Comparison of ENCODE assay signal across 19 cellular contexts in the genomic region with DNA sequence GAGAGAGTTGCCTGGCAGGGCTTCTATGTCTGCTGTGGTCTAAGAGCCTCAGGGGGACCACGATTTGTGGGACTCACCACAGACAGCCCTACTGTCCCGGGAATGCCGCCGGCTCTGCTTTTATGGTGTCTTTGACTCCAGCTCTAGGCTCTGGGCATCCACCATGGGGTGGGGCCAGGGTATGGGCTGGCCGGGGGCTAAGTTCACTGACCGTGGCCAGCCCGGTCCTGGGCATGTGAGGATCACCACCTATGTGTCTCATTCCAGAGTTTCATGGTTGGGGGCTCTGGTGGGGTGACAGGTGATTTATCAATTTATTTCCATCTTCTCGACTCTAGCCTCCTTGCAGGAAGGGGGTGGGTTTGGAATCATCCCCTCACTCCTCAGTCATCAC.
DNase-seq lines count a peak whose midpoint lies in the region; ATAC-seq, FAIRE-seq and TF ChIP-seq lines count a peak whose summit lies in the region.
"Had no signal": no experiment of that assay in that cellular context is flagged by ENCODE, and none has a peak within 500 bp of the region (broad histone marks: within the 10 kb centered on the region; RNA-seq: fewer than 3 reads in every experiment).

No MANE protein-coding gene starts in this region.

- in situ Hi-C loops in gastrocnemius medialis (cut with MboI; ENCODE audit: low sequenced_read_pairs in 4 of 4) = no loop called here

- no peaks in the 10 kb centered on the region for H3K27me3 ChIP-seq in naive thymus-derived CD4-positive, alpha-beta T cell (ENCODE audit: control insufficient read depth in 2 of 2, insufficient read depth in 2 of 2, low read length in 2 of 2)
- no peaks in the 10 kb centered on the region for H3K27me3 ChIP-seq in gastrocnemius medialis
- H3K27me3 ChIP-seq: transverse colon had no signal

- intact Hi-C loops in naive thymus-derived CD4-positive, alpha-beta T cell (cut with micrococcal nuclease) = loop anchor here in 1 of 2 donors (5.0 kb wide), 3 partner anchors 42 to 302 kb away; no protein-coding TSS in a partner anchor
- intact Hi-C loops in gastrocnemius medialis (cut with DNase I; ENCODE audit: low total_unique reads) = no loop called here

- peaks cover 79% of the 10 kb centered on the region for H3K4me1 Mint-ChIP-seq in T-helper 2 cell treated with Interferon-gamma antibody and Interleukin-4, amounts not matched to agents 5 μg/mL and 100 μg/mL, for 36 hours (ENCODE audit: low read depth)
- H3K4me1 Mint-ChIP-seq in activated T-cell treated with anti-CD3 and anti-CD28 coated beads, Interleukin-2, amount 50 U/mL, for 24 hours (ENCODE audit: low read depth) = peaks cover 78% of the 10 kb centered on the region
- peaks cover 45 to 91% (median 87%) of the 10 kb centered on the region in 7 donors for H3K4me1 Mint-ChIP-seq in naive thymus-derived CD4-positive, alpha-beta T cell

- peak overlapping the region; percentile 80 for H3K4me3 Mint-ChIP-seq in T-helper 2 cell treated with Interferon-gamma antibody and Interleukin-4, amounts not matched to agents 5 μg/mL and 100 μg/mL, for 36 hours
- no peak overlapping the region for H3K4me3 Mint-ChIP-seq in activated T-cell treated with anti-CD3 and anti-CD28 coated beads, Interleukin-2, amount 50 U/mL, for 24 hours
- H3K4me3 Mint-ChIP-seq in naive thymus-derived CD4-positive, alpha-beta T cell = peak overlapping the region; percentile 57 to 85 (median 78)
- H3K4me3 Mint-ChIP-seq: stimulated activated memory B cell treated with anti-CD40 and anti-IgM and Interleukin-4, amounts not matched to agents 10 μg/mL and 1 μg/mL and 100 μg/mL, for 72 hours had no signal

- peaks cover 0 to 11% (median 0%) of the 10 kb centered on the region in 3 experiments for H3K9me3 ChIP-seq in naive thymus-derived CD4-positive, alpha-beta T cell (ENCODE audit: control insufficient read depth in 2 of 3, low read length in 3 of 3)
- no peaks in the 10 kb centered on the region for H3K9me3 ChIP-seq in gastrocnemius medialis
- H3K9me3 ChIP-seq: transverse colon had no signal

- no peak overlapping the region for H3K4me3 ChIP-seq in naive thymus-derived CD4-positive, alpha-beta T cell (ENCODE audit: low read length)
- H3K4me3 ChIP-seq in gastrocnemius medialis = no peak overlapping the region
- H3K4me3 ChIP-seq: PC-9, SK-N-MC, transverse colon had no signal

- peak overlapping the region; percentile 97 for H3K27ac Mint-ChIP-seq in T-helper 2 cell treated with Interferon-gamma antibody and Interleukin-4, amounts not matched to agents 5 μg/mL and 100 μg/mL, for 36 hours
- H3K27ac Mint-ChIP-seq in activated T-cell treated with anti-CD3 and anti-CD28 coated beads, Interleukin-2, amount 50 U/mL, for 24 hours = peak overlapping the region; percentile 61
- peak overlapping the region in 7 of 9 donors; percentile 36 to 94 (median 69) for H3K27ac Mint-ChIP-seq in naive thymus-derived CD4-positive, alpha-beta T cell

- H3K27ac ChIP-seq in naive thymus-derived CD4-positive, alpha-beta T cell (ENCODE audit: low read depth, low read length) = no peak overlapping the region
- H3K27ac ChIP-seq in gastrocnemius medialis = no peak overlapping the region
- H3K27ac ChIP-seq: C4-2B, PC-9, SK-N-MC had no signal

- CTCF ChIA-PET in naive thymus-derived CD4-positive, alpha-beta T cell (lab: Charles Lee) = interaction anchor here (0.6 to 1.0 kb wide), 2 partner anchors 141 to 145 kb away, joined by 3 to 4 read pairs; no protein-coding TSS in a partner anchor

- no peak for DNase-seq in T-helper 2 cell treated with Interferon-gamma antibody and Interleukin-4, amounts not matched to agents 5 μg/mL and 100 μg/mL, for 36 hours (ENCODE audit: low spot score)
- DNase-seq in T-helper 2 cell (no peak), GM12891 (ENCODE audit: insufficient read length, low spot score) (no peak), NCI-H2196 (lab: John Stamatoyannopoulos, UW; ENCODE audit: unreplicated experiment) (no peak), gastrocnemius medialis (no peak)
- no peak for DNase-seq in activated T-cell treated with anti-CD3 and anti-CD28 coated beads, Interleukin-2, amount 50 U/mL, for 24 hours
- DNase-seq in naive thymus-derived CD4-positive, alpha-beta T cell = no peak
- DNase-seq: 8988T; hippocampal formation; Kasumi-1; kidney glomerular epithelial cell; stimulated activated CD4-positive, alpha-beta T cell treated with anti-CD3 and anti-CD28 coated beads, Interleukin-12 subunit alpha, Interleukin-12 subunit beta, amount 100 ng/mL, for 4 hours; transverse colon had no signal

- no peak for ATAC-seq in naive thymus-derived CD4-positive, alpha-beta T cell
- ATAC-seq in GM21381 (IDR thresholded peaks at IDR 0.05; ENCODE audit: unreplicated experiment) (no peak), gastrocnemius medialis (no peak)

- H3K36me3 Mint-ChIP-seq in T-helper 2 cell treated with Interferon-gamma antibody and Interleukin-4, amounts not matched to agents 5 μg/mL and 100 μg/mL, for 36 hours (ENCODE audit: low read depth) = peaks cover 4% of the 10 kb centered on the region
- no peaks in the 10 kb centered on the region for H3K36me3 Mint-ChIP-seq in activated T-cell treated with anti-CD3 and anti-CD28 coated beads, Interleukin-2, amount 50 U/mL, for 24 hours (ENCODE audit: low read depth)
- H3K36me3 Mint-ChIP-seq in naive thymus-derived CD4-positive, alpha-beta T cell = peaks cover 0 to 18% (median under 1%) of the 10 kb centered on the region in 5 donors
- H3K36me3 Mint-ChIP-seq: stimulated activated memory B cell treated with anti-CD40 and anti-IgM and Interleukin-4, amounts not matched to agents 10 μg/mL and 1 μg/mL and 100 μg/mL, for 72 hours had no signal

- H3K36me3 ChIP-seq in naive thymus-derived CD4-positive, alpha-beta T cell (ENCODE audit: control insufficient read depth in 2 of 3, insufficient read depth in 3 of 3, low read length in 3 of 3) = no peaks in the 10 kb centered on the region
- no peaks in the 10 kb centered on the region for H3K36me3 ChIP-seq in gastrocnemius medialis
- H3K36me3 ChIP-seq: transverse colon had no signal

- peak; percentile 51 for FAIRE-seq in GM12891 (lab: Jason Lieb, UNC)
- FAIRE-seq: GM19239 had no signal

- TF ChIP-seq POLR2A in GM12891 (IDR thresholded peaks at IDR 0.05; ENCODE audit: low read depth, low read length) = no peak
- no peak for TF ChIP-seq POLR2A in gastrocnemius medialis (IDR thresholded peaks at IDR 0.05)

- no peak for TF ChIP-seq CTCF in gastrocnemius medialis (IDR thresholded peaks at IDR 0.05 in 4 of 5, conservative IDR thresholded peaks at IDR 0.05 in 1 of 5)

- no peaks in the 10 kb centered on the region for H3K27me3 Mint-ChIP-seq in T-helper 2 cell treated with Interferon-gamma antibody and Interleukin-4, amounts not matched to agents 5 μg/mL and 100 μg/mL, for 36 hours (ENCODE audit: low read depth)
- H3K27me3 Mint-ChIP-seq in activated T-cell treated with anti-CD3 and anti-CD28 coated beads, Interleukin-2, amount 50 U/mL, for 24 hours = no peaks in the 10 kb centered on the region
- H3K27me3 Mint-ChIP-seq in naive thymus-derived CD4-positive, alpha-beta T cell = peaks cover 0 to 2% (median 0%) of the 10 kb centered on the region in 5 donors
- H3K27me3 Mint-ChIP-seq: stimulated activated memory B cell treated with anti-CD40 and anti-IgM and Interleukin-4, amounts not matched to agents 10 μg/mL and 1 μg/mL and 100 μg/mL, for 72 hours had no signal

- peaks cover 18 to 65% of the 10 kb centered on the region in 2 donors for H3K4me1 ChIP-seq in naive thymus-derived CD4-positive, alpha-beta T cell (ENCODE audit: control insufficient read depth in 2 of 2, insufficient read depth in 2 of 2, low read length in 2 of 2)
- H3K4me1 ChIP-seq in gastrocnemius medialis = peaks cover 7 to 16% of the 10 kb centered on the region in 2 donors

- no peaks in the 10 kb centered on the region for H3K9me3 Mint-ChIP-seq in T-helper 2 cell treated with Interferon-gamma antibody and Interleukin-4, amounts not matched to agents 5 μg/mL and 100 μg/mL, for 36 hours
- no peaks in the 10 kb centered on the region for H3K9me3 Mint-ChIP-seq in activated T-cell treated with anti-CD3 and anti-CD28 coated beads, Interleukin-2, amount 50 U/mL, for 24 hours
- H3K9me3 Mint-ChIP-seq in naive thymus-derived CD4-positive, alpha-beta T cell = peaks cover 0 to 6% (median 1%) of the 10 kb centered on the region in 11 donors
- H3K9me3 Mint-ChIP-seq: stimulated activated memory B cell treated with anti-CD40 and anti-IgM and Interleukin-4, amounts not matched to agents 10 μg/mL and 1 μg/mL and 100 μg/mL, for 72 hours had no signal

- POLR2A ChIA-PET in naive thymus-derived CD4-positive, alpha-beta T cell (lab: Charles Lee) = interaction anchor here (1.0 to 1.1 kb wide), 2 partner anchors 9 to 317 kb away, joined by 3 to 7 read pairs; no protein-coding TSS in a partner anchor

TF ChIP-seq in GM12891, 5 proteins besides CTCF, POLR2A, EP300 and RAD21:
- no peak for TF ChIP-seq TAF1 (IDR thresholded peaks at IDR 0.05; ENCODE audit: low read depth, low read length)
- no peak for TF ChIP-seq POU2F2 (IDR thresholded peaks at IDR 0.05; ENCODE audit: low read depth, low read length)
- TF ChIP-seq PAX5 (IDR thresholded peaks at IDR 0.05; ENCODE audit: insufficient read depth, low read length, severe bottlenecking) = no peak
- no peak for TF ChIP-seq SPI1 (IDR thresholded peaks at IDR 0.05; ENCODE audit: low read depth, low read length)
- no peak for TF ChIP-seq POLR2AphosphoS5 (IDR thresholded peaks at IDR 0.05; ENCODE audit: low read depth, low read length)
TF ChIP-seq in GM12891: peak in this region for 0.
